In genomic region chr2:216404010-216404618, GRCh38 we compare ENCODE assay signal across 2 cellular contexts.
A peak's percentile ranks its signal among the peaks of the same experiment; 100 is the strongest.
TF ChIP-seq lines count a peak whose summit lies in the region.

No MANE protein-coding gene starts in this region.

TF ChIP-seq in endothelial cell of umbilical vein, 7 proteins besides CTCF, POLR2A, EP300 and RAD21:
- no peak for TF ChIP-seq JUN (IDR thresholded peaks at IDR 0.05; ENCODE audit: borderline replicate concordance, insufficient read depth, insufficient read length, low read depth)
- TF ChIP-seq FOS (IDR thresholded peaks at IDR 0.05; ENCODE audit: borderline replicate concordance, insufficient read depth, low read length), result no peak
- TF ChIP-seq MYC (IDR thresholded peaks at IDR 0.05; ENCODE audit: low read depth, low read length), result no peak

TF ChIP-seq in neural cell, 6 proteins besides CTCF, POLR2A, EP300 and RAD21:
- no peak for TF ChIP-seq EZH2 (IDR thresholded peaks at IDR 0.05; ENCODE audit: borderline replicate concordance, insufficient read depth, low read length, poor library complexity, severe bottlenecking)
- TF ChIP-seq REST (IDR thresholded peaks at IDR 0.05; ENCODE audit: borderline replicate concordance), result no peak
- peak; percentile 33 for TF ChIP-seq SMC3 (conservative IDR thresholded peaks at IDR 0.05; ENCODE audit: poor library complexity)
